17 cellular contexts compared by ENCODE assay signal in genomic region chr11:62449912-62450311, GRCh38. TPM values are rescaled to one million over a fixed set of nuclear protein-coding genes. Genes with fewer than 3 reads are reported as not detected.
"Had no signal": no experiment of that assay in that cellular context is flagged by ENCODE, and none has a peak within 500 bp of the region (broad histone marks: within the 10 kb centered on the region; RNA-seq: fewer than 3 reads in every experiment).

No MANE protein-coding gene starts in this region.

RNA-seq across cellular contexts. Expression of gene SCGB1A1, which starts 31.1 kb away (rescaled TPM):
- total RNA-seq: activated B cell treated with CpG ODN at 0.5 μM for 24 hours; activated CD4-positive, alpha-beta memory T cell treated with anti-CD3 and anti-CD28 coated beads for 36 hours; activated CD4-positive, alpha-beta T cell treated with anti-CD3 and anti-CD28 coated beads, Interleukin-2, amount 10 ng/mL, durations not matched to agents 24 days and 14 days; activated CD8-positive, alpha-beta memory T cell treated with anti-CD3 and anti-CD28 coated beads for 36 hours; activated CD8-positive, alpha-beta T cell treated with anti-CD3 and anti-CD28 coated beads for 36 hours; activated naive CD4-positive, alpha-beta T cell treated with anti-CD3 and anti-CD28 coated beads for 36 hours; activated naive CD4-positive, alpha-beta T cell treated with anti-CD3 and anti-CD28 coated beads, Interleukin-2, amount 50 U/mL, for 72 hours; activated naive CD8-positive, alpha-beta T cell treated with anti-CD3 and anti-CD28 coated beads for 36 hours; activated T-cell treated with anti-CD3 and anti-CD28 coated beads, Interleukin-2, amount 50 U/mL, for 72 hours; activated T-helper 1 cell treated with anti-CD3 and anti-CD28 coated beads, Interleukin-12 subunit alpha, Interleukin-12 subunit beta, Interleukin-2, Interleukin-4 antibody, amounts not matched to agents 30 ng/mL and 10 ng/mL and 1 ng/mL, durations not matched to agents 14 hours and 24 hours and 36 hours; activated T-helper 17 cell treated with anti-CD3 and anti-CD28 coated beads, Interleukin-2, amount 50 U/mL, for 72 hours; aorta; cardiac septum; cerebellum; T-helper 1 cell treated with Interleukin-12 subunit alpha and Interleukin-12 subunit beta and Interleukin-4 antibody, amounts not matched to agents 30 ng/mL and 1 ng/mL, for 36 hours; T-helper 17 cell; T-helper 2 cell treated with Interferon-gamma antibody and Interleukin-4, amounts not matched to agents 100 ng/mL and 5 ng/mL, for 36 hours had no signal
